21 cellular contexts compared by ENCODE assay signal in genomic region chr17:44317545-44317944, GRCh38. TPM values are rescaled to one million over a fixed set of nuclear protein-coding genes. Genes with fewer than 3 reads are reported as not detected.
DNase-seq lines count a peak whose midpoint lies in the region; ATAC-seq, FAIRE-seq and TF ChIP-seq lines count a peak whose summit lies in the region.
"Had no signal": no experiment of that assay in that cellular context is flagged by ENCODE, and none has a peak within 500 bp of the region (broad histone marks: within the 10 kb centered on the region; RNA-seq: fewer than 3 reads in every experiment).

No MANE protein-coding gene starts in this region.

- no peak for TF ChIP-seq CTCF in CD4-positive, alpha-beta T cell (IDR thresholded peaks at IDR 0.05)
- TF ChIP-seq CTCF in K562 (IDR thresholded peaks at IDR 0.05 in 2 of 3, conservative IDR thresholded peaks at IDR 0.05 in 1 of 3; ENCODE audit: insufficient read depth in 2 of 3, low read depth in 1 of 3, low read length in 3 of 3) (no peak), nephron progenitor cell (IDR thresholded peaks at IDR 0.05) (no peak)

- no peak overlapping the region for H3K4me2 ChIP-seq in K562 (ENCODE audit: insufficient read depth, low read length)
- H3K4me2 ChIP-seq: BLaER1, PC-9 had no signal

- peaks cover 5 to 62% of the 10 kb centered on the region in 2 experiments; a peak in 3 of 5 replicates for H3K4me1 ChIP-seq in K562 (replicated peaks in 1 of 2; ENCODE audit: control insufficient read depth in 2 of 2, insufficient read depth in 2 of 2, low read length in 2 of 2)
- H3K4me1 ChIP-seq in CD4-positive, alpha-beta memory T cell (ENCODE audit: insufficient read depth, low read length): peaks cover 15% of the 10 kb centered on the region
- H3K4me1 ChIP-seq: BLaER1 had no signal

- peaks cover 8% of the 10 kb centered on the region; the same call in 1 of the 2 replicates for H4K20me1 ChIP-seq in K562 (replicated peaks; ENCODE audit: control insufficient read depth, insufficient read depth, low read length)

- peaks cover 28% of the 10 kb centered on the region for H3K36me3 Mint-ChIP-seq in CD4-positive, alpha-beta T cell (ENCODE audit: low read depth)
- peaks cover 6% of the 10 kb centered on the region for H3K36me3 Mint-ChIP-seq in nephron progenitor cell (ENCODE audit: low read depth)
- peaks cover 37% of the 10 kb centered on the region for H3K36me3 Mint-ChIP-seq in activated T-cell treated with anti-CD3 and anti-CD28 coated beads, Interleukin-2, amount 50 U/mL, for 24 hours (ENCODE audit: low read depth)
- H3K36me3 Mint-ChIP-seq in CD4-positive, alpha-beta memory T cell: peaks cover 6 to 18% of the 10 kb centered on the region in 2 donors

- FAIRE-seq in HTR-8/SVneo (lab: Jason Lieb, UNC) (peak; percentile 72), K562 (lab: Jason Lieb, UNC) (no peak)
- FAIRE-seq: GM12891 had no signal

- CTCF ChIA-PET in CD4-positive, alpha-beta T cell (lab: Charles Lee): no interaction called here
- CTCF ChIA-PET in K562 (lab: Yijun Ruan, JAX; ENCODE audit: low intra/inter-chr PET ratio): no interaction called here
- CTCF ChIA-PET in CD4-positive, alpha-beta memory T cell (lab: Charles Lee; ENCODE audit: partially characterized antibody): interaction anchor here (1.6 to 3.7 kb wide), 2 partner anchors 13 to 107 kb away, joined by 3 to 14 read pairs; no protein-coding TSS in a partner anchor

- H3K27ac ChIP-seq in CD4-positive, alpha-beta T cell (ENCODE audit: low read depth, low read length): no peak overlapping the region
- H3K27ac ChIP-seq in K562 (ENCODE audit: extremely low read depth, low read depth, low read length): no peak overlapping the region
- H3K27ac ChIP-seq in CD4-positive, alpha-beta memory T cell (ENCODE audit: low read depth, low read length): no peak overlapping the region
- H3K27ac ChIP-seq: BLaER1, PC-9 had no signal

- H3K27me3 ChIP-seq in CD4-positive, alpha-beta T cell (ENCODE audit: control insufficient read depth, insufficient read depth, low read length): peaks cover 28% of the 10 kb centered on the region
- peaks cover 3 to 28% of the 10 kb centered on the region in 2 experiments; a peak in 4 of 5 replicates for H3K27me3 ChIP-seq in K562 (ENCODE audit: control insufficient read depth in 2 of 2, insufficient read depth in 2 of 2, low read length in 2 of 2)
- H3K27me3 ChIP-seq in CD4-positive, alpha-beta memory T cell (ENCODE audit: insufficient read depth, low read length): peaks cover 13% of the 10 kb centered on the region

- no peak overlapping the region for H3K4me3 ChIP-seq in K562
- H3K4me3 ChIP-seq in CD4-positive, alpha-beta memory T cell (ENCODE audit: low read length in 2 of 2): no peak overlapping the region
- H3K4me3 ChIP-seq: BLaER1, PC-9 had no signal

- H3K4me1 Mint-ChIP-seq in CD4-positive, alpha-beta T cell (ENCODE audit: low read depth): peaks cover 21% of the 10 kb centered on the region
- peaks cover 18% of the 10 kb centered on the region for H3K4me1 Mint-ChIP-seq in nephron progenitor cell
- peaks cover 14% of the 10 kb centered on the region for H3K4me1 Mint-ChIP-seq in activated T-cell treated with anti-CD3 and anti-CD28 coated beads, Interleukin-2, amount 50 U/mL, for 24 hours (ENCODE audit: low read depth)
- peaks cover 12 to 24% (median 14%) of the 10 kb centered on the region in 4 donors for H3K4me1 Mint-ChIP-seq in CD4-positive, alpha-beta memory T cell

- H3K9me3 ChIP-seq in CD4-positive, alpha-beta T cell (ENCODE audit: control insufficient read depth, low read length): no peaks in the 10 kb centered on the region
- H3K9me3 ChIP-seq in K562 (replicated peaks; ENCODE audit: control insufficient read depth, insufficient read depth, low read depth, low read length): no peaks in the 10 kb centered on the region
- no peaks in the 10 kb centered on the region for H3K9me3 ChIP-seq in CD4-positive, alpha-beta memory T cell (ENCODE audit: control insufficient read depth in 1 of 2, low read length in 2 of 2)
- H3K9me3 ChIP-seq: BLaER1 had no signal

- BruUV-seq in K562 (replicated peaks; lab: Mats Ljungman, UMichigan): no TSS peak

- TF ChIP-seq EP300 in K562 (IDR thresholded peaks at IDR 0.05; ENCODE audit: low read length): no peak

- DNase-seq in CD4-positive, alpha-beta T cell: no peak
- DNase-seq in HTR-8/SVneo (ENCODE audit: insufficient read length, low spot score) (no peak), K562 (ENCODE audit: extremely low read depth in 1 of 4, low spot score in 3 of 4) (peak in 1 of 4 experiments; percentile 6), nephron progenitor cell (no peak), pons (ENCODE audit: low spot score) (no peak), NCI-H146 treated with DMSO at 0.1 percent for 48 hours (lab: John Stamatoyannopoulos, UW; ENCODE audit: unreplicated experiment) (no peak)
- no peak for DNase-seq in activated T-cell treated with anti-CD3 and anti-CD28 coated beads, Interleukin-2, amount 50 U/mL, for 24 hours
- DNase-seq in CD4-positive, alpha-beta memory T cell: no peak
- DNase-seq: COR-L47, GOT3, HFFc6, Karpas-422, MM.1S, NCI-H1105 treated with DMSO at 0.1 percent for 48 hours, NCI-H187 treated with DMSO at 0.1 percent for 48 hours, NCI-H446 treated with DMSO at 0.1 percent for 48 hours, NCI-H774, PC-9 had no signal

- H3K27ac Mint-ChIP-seq in CD4-positive, alpha-beta T cell: no peak overlapping the region
- no peak overlapping the region for H3K27ac Mint-ChIP-seq in nephron progenitor cell
- no peak overlapping the region for H3K27ac Mint-ChIP-seq in activated T-cell treated with anti-CD3 and anti-CD28 coated beads, Interleukin-2, amount 50 U/mL, for 24 hours
- H3K27ac Mint-ChIP-seq in CD4-positive, alpha-beta memory T cell: peak overlapping the region in 1 of 7 donors; percentile 2
- H3K27ac Mint-ChIP-seq: HFFc6 had no signal

- H3K36me3 ChIP-seq in K562 (ENCODE audit: control insufficient read depth, insufficient read depth, low read length): peaks cover 40% of the 10 kb centered on the region; the same call in 2 of the 3 replicates
- peaks cover 13% of the 10 kb centered on the region for H3K36me3 ChIP-seq in CD4-positive, alpha-beta memory T cell (ENCODE audit: insufficient read depth, low read length)

- H3K4me3 Mint-ChIP-seq in CD4-positive, alpha-beta T cell: peak overlapping the region; percentile 51
- H3K4me3 Mint-ChIP-seq in nephron progenitor cell: peak overlapping the region; percentile 61
- no peak overlapping the region for H3K4me3 Mint-ChIP-seq in activated T-cell treated with anti-CD3 and anti-CD28 coated beads, Interleukin-2, amount 50 U/mL, for 24 hours
- H3K4me3 Mint-ChIP-seq in CD4-positive, alpha-beta memory T cell: peak overlapping the region in 3 of 8 donors; percentile 6 to 52 (median 27)
- H3K4me3 Mint-ChIP-seq: HFFc6 had no signal

- no peak for TF ChIP-seq RAD21 in K562 (CRISPR knock-in tag; conservative IDR thresholded peaks at IDR 0.05 in 1 of 2, IDR thresholded peaks at IDR 0.05 in 1 of 2)

- WGBS in K562 (ENCODE audit: insufficient coverage, low coverage, missing lambda C conversion rate): 45% methylated on average over 6 of the region's 6 CpGs

- peaks cover 6% of the 10 kb centered on the region for H3K9me1 ChIP-seq in K562 (ENCODE audit: control insufficient read depth, insufficient read depth, low read length)

- H3K27me3 Mint-ChIP-seq in CD4-positive, alpha-beta T cell: peaks cover 46% of the 10 kb centered on the region
- peaks cover 63% of the 10 kb centered on the region for H3K27me3 Mint-ChIP-seq in nephron progenitor cell (ENCODE audit: low read depth, poor library complexity)
- peaks cover 51% of the 10 kb centered on the region for H3K27me3 Mint-ChIP-seq in activated T-cell treated with anti-CD3 and anti-CD28 coated beads, Interleukin-2, amount 50 U/mL, for 24 hours
- peaks cover 19 to 27% of the 10 kb centered on the region in 2 donors for H3K27me3 Mint-ChIP-seq in CD4-positive, alpha-beta memory T cell

- intact Hi-C loops in CD4-positive, alpha-beta T cell (cut with DNase I, micrococcal nuclease): no loop called here
- intact Hi-C loops in K562 (cut with micrococcal nuclease): no loop called here
- intact Hi-C loops in CD4-positive, alpha-beta memory T cell (cut with micrococcal nuclease): no loop called here

- no peaks in the 10 kb centered on the region for H3K9me3 Mint-ChIP-seq in CD4-positive, alpha-beta T cell
- H3K9me3 Mint-ChIP-seq in nephron progenitor cell: peaks cover 4% of the 10 kb centered on the region
- H3K9me3 Mint-ChIP-seq in activated T-cell treated with anti-CD3 and anti-CD28 coated beads, Interleukin-2, amount 50 U/mL, for 24 hours: no peaks in the 10 kb centered on the region
- peaks cover 0 to 2% (median 0%) of the 10 kb centered on the region in 8 donors for H3K9me3 Mint-ChIP-seq in CD4-positive, alpha-beta memory T cell
- H3K9me3 Mint-ChIP-seq: HFFc6 had no signal

- H2AFZ ChIP-seq in K562 (ENCODE audit: low read depth, low read length): no peak overlapping the region
- H2AFZ ChIP-seq: PC-9 had no signal

- ATAC-seq in CD4-positive, alpha-beta T cell (ENCODE audit: poor library complexity): no peak
- peak; percentile 13; the same call in 1 of the 3 replicates for ATAC-seq in K562

- POLR2A ChIA-PET in CD4-positive, alpha-beta T cell (lab: Charles Lee): interaction anchor here (1.8 to 3.8 kb wide), 4 partner anchors 9 to 108 kb away, joined by 4 to 29 read pairs (median 12); partner anchors contain the start of gene UBTF
- POLR2A ChIA-PET in K562 (lab: Yijun Ruan, JAX): interaction anchor here (0.6 to 2.0 kb wide), 8 partner anchors 13 to 200 kb away, joined by 3 to 7 read pairs (median 4); no protein-coding TSS in a partner anchor
- POLR2A ChIA-PET in CD4-positive, alpha-beta memory T cell (lab: Charles Lee; ENCODE audit: partially characterized antibody): interaction anchor here (1.0 to 1.6 kb wide), 7 partner anchors 8 to 194 kb away, joined by 3 to 6 read pairs (median 4); partner anchors contain the start of gene HDAC5

- no peak overlapping the region; a peak in 1 of 4 replicates for H3K9ac ChIP-seq in K562 (ENCODE audit: insufficient read depth in 1 of 2, low read depth in 2 of 2, low read length in 2 of 2)
- H3K9ac ChIP-seq: BLaER1 had no signal

- TF ChIP-seq POLR2A in K562 (conservative IDR thresholded peaks at IDR 0.05): peak; percentile 38; the same call in 1 of the 2 replicates

- peaks cover 2% of the 10 kb centered on the region; the same call in 1 of the 3 replicates for H3K79me2 ChIP-seq in K562 (ENCODE audit: control insufficient read depth, insufficient read depth, low read length)

- in situ Hi-C loops in K562 (cut with MboI): no loop called here

RNA-seq across cellular contexts. Expression of gene SLC25A39, which starts 7.1 kb away (rescaled TPM):
- total RNA-seq in CD4-positive, alpha-beta T cell: 10 to 100 TPM; 55.5 to 65.5 TPM
- 112 and 348 TPM in 2 replicates for total RNA-seq in K562 (2011; cell fraction: chromatin; rRNA removed; ENCODE audit: low replicate concordance)
- total RNA-seq in K562 (2011; cell fraction: nucleolus; rRNA removed): 328 and 401 TPM in 2 replicates
- total RNA-seq in K562 (2011; cell fraction: nucleoplasm; rRNA removed): 185 and 188 TPM in 2 replicates
- total RNA-seq in K562 (2014; rRNA removed) (228 and 316 TPM in 2 replicates), K562 (2014; rRNA removed; fragmentation: Illumina TruSeq; extraction: Trizol) (47.0 and 72.5 TPM in 2 replicates), K562 (2015; rRNA removed; fragmentation: Illumina TruSeq; extraction: Trizol) (139 and 140 TPM in 2 replicates), K562 (2021) (266 and 268 TPM in 2 replicates)
- polyA plus RNA-seq in K562 (2011; rRNA removed) (121 and 188 TPM in 2 replicates), K562 (2014; fragmentation: Illumina TruSeq; extraction: Trizol) (238 and 276 TPM in 2 replicates), K562 (2014; fragmentation: Nextera tagmentation; extraction: Ambion mirVana) (1 to 10 TPM; 4.8 to 6.3 TPM), K562 (2014; rRNA removed) (267 and 327 TPM in 2 replicates)
- 232 and 388 TPM in 2 replicates for polyA plus RNA-seq in K562 (2011; cell fraction: cytosol; rRNA removed)
- polyA plus RNA-seq in K562 (2011; cell fraction: nucleus; rRNA removed): 426 and 555 TPM in 2 replicates
- polyA plus RNA-seq in K562 (2012): 210 and 229 TPM in 2 replicates
- 34.0 and 42.0 TPM in 2 replicates for polyA minus RNA-seq in K562 (2011; rRNA and poly(A)+ RNA removed)
- polyA minus RNA-seq in K562 (2011; cell fraction: cytosol; rRNA and poly(A)+ RNA removed): 75.4 and 108 TPM in 2 replicates
- 85.0 and 95.6 TPM in 2 replicates for polyA minus RNA-seq in K562 (2011; cell fraction: nucleus; rRNA and poly(A)+ RNA removed)
- 10 to 100 TPM; 91.2 to 94.4 TPM for total RNA-seq in CD4-positive, alpha-beta memory T cell
- 100 to 1,000 TPM; 116 to 140 TPM for polyA plus RNA-seq in CD4-positive, alpha-beta memory T cell

RNA-seq across cellular contexts. Expression of gene RUNDC3A, which starts 9.1 kb away (rescaled TPM):
- not detected for total RNA-seq in CD4-positive, alpha-beta T cell
- 0.23 TPM in 1 of 2 replicates, not detected in the other for total RNA-seq in K562 (2011; cell fraction: chromatin; rRNA removed; ENCODE audit: low replicate concordance)
- 0.17 TPM in 1 of 2 replicates, not detected in the other for total RNA-seq in K562 (2011; cell fraction: nucleolus; rRNA removed)
- total RNA-seq in K562 (2011; cell fraction: nucleoplasm; rRNA removed): not detected in 2 replicates
- total RNA-seq in K562 (2014; rRNA removed): not detected in 2 replicates
- total RNA-seq in K562 (2014; rRNA removed; fragmentation: Illumina TruSeq; extraction: Trizol): not detected in 2 replicates
- total RNA-seq in K562 (2015; rRNA removed; fragmentation: Illumina TruSeq; extraction: Trizol): not detected in 2 replicates
- total RNA-seq in K562 (2021): not detected in 2 replicates
- 0.05 TPM in 1 of 2 replicates, not detected in the other for polyA plus RNA-seq in K562 (2011; rRNA removed)
- polyA plus RNA-seq in K562 (2011; cell fraction: cytosol; rRNA removed): 0.07 and 0.49 TPM in 2 replicates
- polyA plus RNA-seq in K562 (2011; cell fraction: nucleus; rRNA removed): 0.11 and 0.24 TPM in 2 replicates
- 0.10 and 0.36 TPM in 2 replicates for polyA plus RNA-seq in K562 (2012)
- polyA plus RNA-seq in K562 (2014; fragmentation: Illumina TruSeq; extraction: Trizol): not detected in 2 replicates
- not detected for polyA plus RNA-seq in K562 (2014; fragmentation: Nextera tagmentation; extraction: Ambion mirVana)
- not detected in 2 replicates for polyA plus RNA-seq in K562 (2014; rRNA removed)
- polyA minus RNA-seq in K562 (2011; rRNA and poly(A)+ RNA removed): 0.32 TPM in 1 of 2 replicates, not detected in the other
- polyA minus RNA-seq in K562 (2011; cell fraction: cytosol; rRNA and poly(A)+ RNA removed): not detected in 2 replicates
- polyA minus RNA-seq in K562 (2011; cell fraction: nucleus; rRNA and poly(A)+ RNA removed): not detected in 2 replicates
- total RNA-seq in CD4-positive, alpha-beta memory T cell: under 1 TPM in 1 of 2 experiments, not detected in 1; 0.19 TPM
- polyA plus RNA-seq in CD4-positive, alpha-beta memory T cell: under 1 TPM in 1 of 2 donors, not detected in 1; 0.28 TPM
- total RNA-seq: PC-9 had no signal

RNA-seq across cellular contexts. Expression of gene GRN, which starts 27.6 kb away (rescaled TPM):
- total RNA-seq in CD4-positive, alpha-beta T cell: 10 to 100 TPM; 15.3 to 16.1 TPM
- 22.1 and 107 TPM in 2 replicates for total RNA-seq in K562 (2011; cell fraction: chromatin; rRNA removed; ENCODE audit: low replicate concordance)
- total RNA-seq in K562 (2011; cell fraction: nucleolus; rRNA removed): 206 and 251 TPM in 2 replicates
- total RNA-seq in K562 (2011; cell fraction: nucleoplasm; rRNA removed): 71.4 and 95.0 TPM in 2 replicates
- total RNA-seq in K562 (2014; rRNA removed): 51.0 and 69.9 TPM in 2 replicates
- 9.6 and 15.6 TPM in 2 replicates for total RNA-seq in K562 (2014; rRNA removed; fragmentation: Illumina TruSeq; extraction: Trizol)
- 20.7 and 21.4 TPM in 2 replicates for total RNA-seq in K562 (2015; rRNA removed; fragmentation: Illumina TruSeq; extraction: Trizol)
- total RNA-seq in K562 (2021): 69.9 and 75.3 TPM in 2 replicates
- polyA plus RNA-seq in K562 (2011; rRNA removed): 11.5 and 62.4 TPM in 2 replicates
- 34.3 and 53.6 TPM in 2 replicates for polyA plus RNA-seq in K562 (2011; cell fraction: cytosol; rRNA removed)
- 101 and 122 TPM in 2 replicates for polyA plus RNA-seq in K562 (2011; cell fraction: nucleus; rRNA removed)
- polyA plus RNA-seq in K562 (2012): 77.5 and 193 TPM in 2 replicates
- polyA plus RNA-seq in K562 (2014; fragmentation: Illumina TruSeq; extraction: Trizol): 35.2 and 63.4 TPM in 2 replicates
- 1 to 10 TPM; 5.4 to 5.9 TPM for polyA plus RNA-seq in K562 (2014; fragmentation: Nextera tagmentation; extraction: Ambion mirVana)
- 36.4 and 36.6 TPM in 2 replicates for polyA plus RNA-seq in K562 (2014; rRNA removed)
- 6.6 and 12.3 TPM in 2 replicates for polyA minus RNA-seq in K562 (2011; rRNA and poly(A)+ RNA removed)
- 47.6 and 80.7 TPM in 2 replicates for polyA minus RNA-seq in K562 (2011; cell fraction: cytosol; rRNA and poly(A)+ RNA removed)
- 31.0 and 38.4 TPM in 2 replicates for polyA minus RNA-seq in K562 (2011; cell fraction: nucleus; rRNA and poly(A)+ RNA removed)
- total RNA-seq in CD4-positive, alpha-beta memory T cell: 10 to 100 TPM; 49.5 to 50.0 TPM
- 10 to 100 TPM; 45.9 to 69.2 TPM for polyA plus RNA-seq in CD4-positive, alpha-beta memory T cell

RNA-seq across cellular contexts. Expression of gene FAM171A2, which starts 46.1 kb away (rescaled TPM):
- total RNA-seq in CD4-positive, alpha-beta T cell: under 1 TPM; 0.08 to 0.19 TPM
- total RNA-seq in K562 (2011; cell fraction: chromatin; rRNA removed; ENCODE audit: low replicate concordance): 2.2 and 9.3 TPM in 2 replicates
- total RNA-seq in K562 (2011; cell fraction: nucleolus; rRNA removed): 10.4 and 11.3 TPM in 2 replicates
- total RNA-seq in K562 (2011; cell fraction: nucleoplasm; rRNA removed): 6.5 and 7.2 TPM in 2 replicates
- 7.3 and 10.2 TPM in 2 replicates for total RNA-seq in K562 (2014; rRNA removed)
- 0.44 and 0.54 TPM in 2 replicates for total RNA-seq in K562 (2014; rRNA removed; fragmentation: Illumina TruSeq; extraction: Trizol)
- 1.2 and 1.4 TPM in 2 replicates for total RNA-seq in K562 (2015; rRNA removed; fragmentation: Illumina TruSeq; extraction: Trizol)
- 7.0 and 8.6 TPM in 2 replicates for total RNA-seq in K562 (2021)
- polyA plus RNA-seq in K562 (2011; rRNA removed): 2.5 and 5.2 TPM in 2 replicates
- 5.0 and 11.3 TPM in 2 replicates for polyA plus RNA-seq in K562 (2011; cell fraction: cytosol; rRNA removed)
- 7.6 and 9.3 TPM in 2 replicates for polyA plus RNA-seq in K562 (2011; cell fraction: nucleus; rRNA removed)
- polyA plus RNA-seq in K562 (2012): 3.1 and 8.9 TPM in 2 replicates
- 1.2 and 2.4 TPM in 2 replicates for polyA plus RNA-seq in K562 (2014; fragmentation: Illumina TruSeq; extraction: Trizol)
- polyA plus RNA-seq in K562 (2014; fragmentation: Nextera tagmentation; extraction: Ambion mirVana): under 1 TPM in 1 of 2 experiments, not detected in 1; 0.10 TPM
- 4.5 and 5.7 TPM in 2 replicates for polyA plus RNA-seq in K562 (2014; rRNA removed)
- 1.6 and 2.1 TPM in 2 replicates for polyA minus RNA-seq in K562 (2011; rRNA and poly(A)+ RNA removed)
- 2.9 and 4.5 TPM in 2 replicates for polyA minus RNA-seq in K562 (2011; cell fraction: cytosol; rRNA and poly(A)+ RNA removed)
- 1.6 and 3.9 TPM in 2 replicates for polyA minus RNA-seq in K562 (2011; cell fraction: nucleus; rRNA and poly(A)+ RNA removed)
- total RNA-seq in CD4-positive, alpha-beta memory T cell: under 1 TPM; 0.52 to 0.72 TPM
- under 1 TPM in 1 of 2 donors, not detected in 1; 0.13 TPM for polyA plus RNA-seq in CD4-positive, alpha-beta memory T cell

RNA-seq across cellular contexts. Expression of gene SLC4A1, which starts 49.6 kb away (rescaled TPM):
- not detected for total RNA-seq in CD4-positive, alpha-beta T cell
- 2.0 and 2.5 TPM in 2 replicates for total RNA-seq in K562 (2011; cell fraction: chromatin; rRNA removed; ENCODE audit: low replicate concordance)
- total RNA-seq in K562 (2011; cell fraction: nucleolus; rRNA removed): 3.3 and 4.1 TPM in 2 replicates
- 2.4 and 4.0 TPM in 2 replicates for total RNA-seq in K562 (2011; cell fraction: nucleoplasm; rRNA removed)
- 0.53 and 1.00 TPM in 2 replicates for total RNA-seq in K562 (2014; rRNA removed)
- 0.25 and 0.32 TPM in 2 replicates for total RNA-seq in K562 (2014; rRNA removed; fragmentation: Illumina TruSeq; extraction: Trizol)
- 0.14 and 0.19 TPM in 2 replicates for total RNA-seq in K562 (2015; rRNA removed; fragmentation: Illumina TruSeq; extraction: Trizol)
- total RNA-seq in K562 (2021): 0.81 and 0.84 TPM in 2 replicates
- 0.71 and 0.80 TPM in 2 replicates for polyA plus RNA-seq in K562 (2011; rRNA removed)
- polyA plus RNA-seq in K562 (2011; cell fraction: cytosol; rRNA removed): 0.68 and 1.3 TPM in 2 replicates
- 0.21 and 1.1 TPM in 2 replicates for polyA plus RNA-seq in K562 (2011; cell fraction: nucleus; rRNA removed)
- 0.65 and 3.0 TPM in 2 replicates for polyA plus RNA-seq in K562 (2012)
- polyA plus RNA-seq in K562 (2014; fragmentation: Illumina TruSeq; extraction: Trizol): 0.61 and 0.88 TPM in 2 replicates
- polyA plus RNA-seq in K562 (2014; fragmentation: Nextera tagmentation; extraction: Ambion mirVana): under 1 TPM; 0.22 to 0.37 TPM
- polyA plus RNA-seq in K562 (2014; rRNA removed): 0.53 and 0.57 TPM in 2 replicates
- polyA minus RNA-seq in K562 (2011; rRNA and poly(A)+ RNA removed): 0.45 and 0.98 TPM in 2 replicates
- polyA minus RNA-seq in K562 (2011; cell fraction: cytosol; rRNA and poly(A)+ RNA removed): 0.46 and 0.67 TPM in 2 replicates
- polyA minus RNA-seq in K562 (2011; cell fraction: nucleus; rRNA and poly(A)+ RNA removed): 0.11 and 0.40 TPM in 2 replicates
- not detected for total RNA-seq in CD4-positive, alpha-beta memory T cell
- not detected for polyA plus RNA-seq in CD4-positive, alpha-beta memory T cell
- total RNA-seq: HFFc6, PC-9 had no signal
- polyA plus RNA-seq: AG04450 had no signal
